8 cellular contexts compared by ENCODE assay signal in the genomic region with DNA sequence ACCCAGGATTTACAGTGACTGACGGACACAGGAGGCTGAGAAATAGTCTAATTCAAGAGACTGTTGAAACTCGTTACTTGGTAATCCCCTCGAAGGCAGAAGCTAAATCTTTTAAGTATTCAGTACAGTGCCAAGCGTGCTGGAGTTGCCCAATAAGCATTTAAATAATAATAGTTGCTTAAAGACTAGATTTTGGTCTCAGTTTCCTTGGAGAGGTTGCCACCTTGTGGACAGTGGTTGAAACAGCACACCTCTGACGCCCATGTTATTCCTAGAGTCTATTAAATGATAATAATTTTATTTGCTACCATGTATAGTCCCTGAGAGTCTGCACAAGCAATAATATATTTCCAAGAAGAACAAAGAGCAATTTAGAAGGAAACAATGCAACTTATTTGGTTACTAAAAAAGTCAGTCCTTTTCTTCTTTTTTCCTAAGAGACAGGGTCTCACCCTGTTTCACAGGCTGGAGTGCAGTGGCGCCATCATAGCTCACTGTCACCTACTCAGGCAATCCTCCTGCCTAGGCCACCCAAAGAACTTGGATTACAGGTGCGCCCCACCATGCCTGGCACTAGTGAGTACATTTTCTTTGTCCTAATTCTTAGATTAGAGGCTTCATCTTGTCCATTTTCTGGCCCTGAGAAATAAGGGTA.
DNase-seq lines count a peak whose midpoint lies in the region; ATAC-seq lines count a peak whose summit lies in the region.

No MANE protein-coding gene starts in this region.

- ATAC-seq in GM21526 (IDR thresholded peaks at IDR 0.05; ENCODE audit: low FRiP score, unreplicated experiment) (peak; percentile 68), left lobe of liver (peak; percentile 92)

- DNase-seq in D341Med (ENCODE audit: low spot score) (peak; percentile 63), NCI-H1092 treated with DMSO at 0.1 percent for 48 hours (lab: John Stamatoyannopoulos, UW) (peak; percentile 51), T-helper 9 cell (peak; percentile 13), cerebellar cortex (ENCODE audit: low spot score) (peak; percentile 82), left lobe of liver (ENCODE audit: low spot score) (peak; percentile 49), OCI-M2 (lab: John Stamatoyannopoulos, UW; ENCODE audit: unreplicated experiment) (no peak)
- DNase-seq in stimulated activated CD8-positive, alpha-beta memory T cell treated with anti-CD3 and anti-CD28 coated beads, Interleukin-15, amount 100 ng/mL, for 1 hour (ENCODE audit: low read depth), result peak; percentile 4
